In the genomic region with DNA sequence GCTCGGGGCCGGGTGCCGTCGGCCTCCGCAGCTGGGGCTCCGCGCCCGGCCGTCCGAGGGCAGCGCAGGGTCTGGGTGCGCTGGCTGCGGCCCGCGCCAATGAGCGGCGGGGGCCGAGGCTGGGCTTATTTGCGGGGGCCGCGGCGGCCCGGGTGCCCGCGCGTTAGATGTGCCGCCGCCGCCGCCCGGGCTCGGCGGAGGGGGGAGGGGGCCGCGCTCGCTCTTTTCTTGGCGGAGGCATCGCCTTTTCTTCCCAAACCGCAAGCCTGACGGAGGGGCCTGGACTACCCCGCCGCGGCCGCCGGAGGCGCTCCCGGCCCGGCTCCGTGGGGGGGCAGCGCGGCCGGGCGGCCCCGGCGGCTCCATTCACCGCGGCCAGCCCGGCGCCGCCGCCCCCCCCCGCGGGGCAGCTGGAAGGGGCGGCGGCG, we compare ENCODE assay signal across 2 cellular contexts.
TF ChIP-seq lines count a peak whose summit lies in the region.

A gene (minus strand): TSS at position 101 of the 428 bp plus-strand sequence. CDS start 278 bp downstream, outside the sequence.

TF ChIP-seq in GM23338, 12 proteins besides CTCF, POLR2A, EP300 and RAD21 (continued from another document):
- TF ChIP-seq, protein P1, sequence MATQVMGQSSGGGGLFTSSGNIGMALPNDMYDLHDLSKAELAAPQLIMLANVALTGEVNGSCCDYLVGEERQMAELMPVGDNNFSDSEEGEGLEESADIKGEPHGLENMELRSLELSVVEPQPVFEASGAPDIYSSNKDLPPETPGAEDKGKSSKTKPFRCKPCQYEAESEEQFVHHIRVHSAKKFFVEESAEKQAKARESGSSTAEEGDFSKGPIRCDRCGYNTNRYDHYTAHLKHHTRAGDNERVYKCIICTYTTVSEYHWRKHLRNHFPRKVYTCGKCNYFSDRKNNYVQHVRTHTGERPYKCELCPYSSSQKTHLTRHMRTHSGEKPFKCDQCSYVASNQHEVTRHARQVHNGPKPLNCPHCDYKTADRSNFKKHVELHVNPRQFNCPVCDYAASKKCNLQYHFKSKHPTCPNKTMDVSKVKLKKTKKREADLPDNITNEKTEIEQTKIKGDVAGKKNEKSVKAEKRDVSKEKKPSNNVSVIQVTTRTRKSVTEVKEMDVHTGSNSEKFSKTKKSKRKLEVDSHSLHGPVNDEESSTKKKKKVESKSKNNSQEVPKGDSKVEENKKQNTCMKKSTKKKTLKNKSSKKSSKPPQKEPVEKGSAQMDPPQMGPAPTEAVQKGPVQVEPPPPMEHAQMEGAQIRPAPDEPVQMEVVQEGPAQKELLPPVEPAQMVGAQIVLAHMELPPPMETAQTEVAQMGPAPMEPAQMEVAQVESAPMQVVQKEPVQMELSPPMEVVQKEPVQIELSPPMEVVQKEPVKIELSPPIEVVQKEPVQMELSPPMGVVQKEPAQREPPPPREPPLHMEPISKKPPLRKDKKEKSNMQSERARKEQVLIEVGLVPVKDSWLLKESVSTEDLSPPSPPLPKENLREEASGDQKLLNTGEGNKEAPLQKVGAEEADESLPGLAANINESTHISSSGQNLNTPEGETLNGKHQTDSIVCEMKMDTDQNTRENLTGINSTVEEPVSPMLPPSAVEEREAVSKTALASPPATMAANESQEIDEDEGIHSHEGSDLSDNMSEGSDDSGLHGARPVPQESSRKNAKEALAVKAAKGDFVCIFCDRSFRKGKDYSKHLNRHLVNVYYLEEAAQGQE (IDR thresholded peaks at IDR 0.05; ENCODE audit: unreplicated experiment), result no peak
- TF ChIP-seq ZNF331 (CRISPR knock-in tag; IDR thresholded peaks at IDR 0.05; ENCODE audit: low read depth) (no peak), POLR2AphosphoS5 (IDR thresholded peaks at IDR 0.05; ENCODE audit: low read depth) (no peak), ZNF114 (CRISPR knock-in tag; IDR thresholded peaks at IDR 0.05) (no peak), CREB1 (CRISPR knock-in tag; IDR thresholded peaks at IDR 0.05; ENCODE audit: low read depth) (no peak), NANOG (IDR thresholded peaks at IDR 0.05; ENCODE audit: borderline replicate concordance) (no peak), JUNB (IDR thresholded peaks at IDR 0.05; ENCODE audit: unreplicated experiment) (no peak)
- TF ChIP-seq, protein P2, sequence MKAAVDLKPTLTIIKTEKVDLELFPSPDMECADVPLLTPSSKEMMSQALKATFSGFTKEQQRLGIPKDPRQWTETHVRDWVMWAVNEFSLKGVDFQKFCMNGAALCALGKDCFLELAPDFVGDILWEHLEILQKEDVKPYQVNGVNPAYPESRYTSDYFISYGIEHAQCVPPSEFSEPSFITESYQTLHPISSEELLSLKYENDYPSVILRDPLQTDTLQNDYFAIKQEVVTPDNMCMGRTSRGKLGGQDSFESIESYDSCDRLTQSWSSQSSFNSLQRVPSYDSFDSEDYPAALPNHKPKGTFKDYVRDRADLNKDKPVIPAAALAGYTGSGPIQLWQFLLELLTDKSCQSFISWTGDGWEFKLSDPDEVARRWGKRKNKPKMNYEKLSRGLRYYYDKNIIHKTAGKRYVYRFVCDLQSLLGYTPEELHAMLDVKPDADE (IDR thresholded peaks at IDR 0.05), result no peak
- TF ChIP-seq, protein P3, sequence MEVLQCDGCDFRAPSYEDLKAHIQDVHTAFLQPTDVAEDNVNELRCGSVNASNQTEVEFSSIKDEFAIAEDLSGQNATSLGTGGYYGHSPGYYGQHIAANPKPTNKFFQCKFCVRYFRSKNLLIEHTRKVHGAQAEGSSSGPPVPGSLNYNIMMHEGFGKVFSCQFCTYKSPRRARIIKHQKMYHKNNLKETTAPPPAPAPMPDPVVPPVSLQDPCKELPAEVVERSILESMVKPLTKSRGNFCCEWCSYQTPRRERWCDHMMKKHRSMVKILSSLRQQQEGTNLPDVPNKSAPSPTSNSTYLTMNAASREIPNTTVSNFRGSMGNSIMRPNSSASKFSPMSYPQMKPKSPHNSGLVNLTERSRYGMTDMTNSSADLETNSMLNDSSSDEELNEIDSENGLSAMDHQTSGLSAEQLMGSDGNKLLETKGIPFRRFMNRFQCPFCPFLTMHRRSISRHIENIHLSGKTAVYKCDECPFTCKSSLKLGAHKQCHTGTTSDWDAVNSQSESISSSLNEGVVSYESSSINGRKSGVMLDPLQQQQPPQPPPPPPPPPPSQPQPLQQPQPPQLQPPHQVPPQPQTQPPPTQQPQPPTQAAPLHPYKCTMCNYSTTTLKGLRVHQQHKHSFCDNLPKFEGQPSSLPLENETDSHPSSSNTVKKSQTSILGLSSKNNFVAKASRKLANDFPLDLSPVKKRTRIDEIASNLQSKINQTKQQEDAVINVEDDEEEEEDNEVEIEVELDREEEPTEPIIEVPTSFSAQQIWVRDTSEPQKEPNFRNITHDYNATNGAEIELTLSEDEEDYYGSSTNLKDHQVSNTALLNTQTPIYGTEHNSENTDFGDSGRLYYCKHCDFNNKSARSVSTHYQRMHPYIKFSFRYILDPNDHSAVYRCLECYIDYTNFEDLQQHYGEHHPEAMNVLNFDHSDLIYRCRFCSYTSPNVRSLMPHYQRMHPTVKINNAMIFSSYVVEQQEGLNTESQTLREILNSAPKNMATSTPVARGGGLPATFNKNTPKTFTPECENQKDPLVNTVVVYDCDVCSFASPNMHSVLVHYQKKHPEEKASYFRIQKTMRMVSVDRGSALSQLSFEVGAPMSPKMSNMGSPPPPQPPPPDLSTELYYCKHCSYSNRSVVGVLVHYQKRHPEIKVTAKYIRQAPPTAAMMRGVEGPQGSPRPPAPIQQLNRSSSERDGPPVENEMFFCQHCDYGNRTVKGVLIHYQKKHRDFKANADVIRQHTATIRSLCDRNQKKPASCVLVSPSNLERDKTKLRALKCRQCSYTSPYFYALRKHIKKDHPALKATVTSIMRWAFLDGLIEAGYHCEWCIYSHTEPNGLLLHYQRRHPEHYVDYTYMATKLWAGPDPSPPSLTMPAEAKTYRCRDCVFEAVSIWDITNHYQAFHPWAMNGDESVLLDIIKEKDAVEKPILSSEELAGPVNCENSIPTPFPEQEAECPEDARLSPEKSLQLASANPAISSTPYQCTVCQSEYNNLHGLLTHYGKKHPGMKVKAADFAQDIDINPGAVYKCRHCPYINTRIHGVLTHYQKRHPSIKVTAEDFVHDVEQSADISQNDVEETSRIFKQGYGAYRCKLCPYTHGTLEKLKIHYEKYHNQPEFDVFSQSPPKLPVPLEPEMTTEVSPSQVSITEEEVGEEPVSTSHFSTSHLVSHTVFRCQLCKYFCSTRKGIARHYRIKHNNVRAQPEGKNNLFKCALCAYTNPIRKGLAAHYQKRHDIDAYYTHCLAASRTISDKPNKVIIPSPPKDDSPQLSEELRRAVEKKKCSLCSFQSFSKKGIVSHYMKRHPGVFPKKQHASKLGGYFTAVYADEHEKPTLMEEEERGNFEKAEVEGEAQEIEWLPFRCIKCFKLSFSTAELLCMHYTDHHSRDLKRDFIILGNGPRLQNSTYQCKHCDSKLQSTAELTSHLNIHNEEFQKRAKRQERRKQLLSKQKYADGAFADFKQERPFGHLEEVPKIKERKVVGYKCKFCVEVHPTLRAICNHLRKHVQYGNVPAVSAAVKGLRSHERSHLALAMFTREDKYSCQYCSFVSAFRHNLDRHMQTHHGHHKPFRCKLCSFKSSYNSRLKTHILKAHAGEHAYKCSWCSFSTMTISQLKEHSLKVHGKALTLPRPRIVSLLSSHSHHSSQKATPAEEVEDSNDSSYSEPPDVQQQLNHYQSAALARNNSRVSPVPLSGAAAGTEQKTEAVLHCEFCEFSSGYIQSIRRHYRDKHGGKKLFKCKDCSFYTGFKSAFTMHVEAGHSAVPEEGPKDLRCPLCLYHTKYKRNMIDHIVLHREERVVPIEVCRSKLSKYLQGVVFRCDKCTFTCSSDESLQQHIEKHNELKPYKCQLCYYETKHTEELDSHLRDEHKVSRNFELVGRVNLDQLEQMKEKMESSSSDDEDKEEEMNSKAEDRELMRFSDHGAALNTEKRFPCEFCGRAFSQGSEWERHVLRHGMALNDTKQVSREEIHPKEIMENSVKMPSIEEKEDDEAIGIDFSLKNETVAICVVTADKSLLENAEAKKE (CRISPR knock-in tag; IDR thresholded peaks at IDR 0.05), result no peak

TF ChIP-seq in HepG2, 621 proteins besides CTCF, POLR2A, EP300 and RAD21 (continued from another document and continues in another):
- TF ChIP-seq, protein P4, sequence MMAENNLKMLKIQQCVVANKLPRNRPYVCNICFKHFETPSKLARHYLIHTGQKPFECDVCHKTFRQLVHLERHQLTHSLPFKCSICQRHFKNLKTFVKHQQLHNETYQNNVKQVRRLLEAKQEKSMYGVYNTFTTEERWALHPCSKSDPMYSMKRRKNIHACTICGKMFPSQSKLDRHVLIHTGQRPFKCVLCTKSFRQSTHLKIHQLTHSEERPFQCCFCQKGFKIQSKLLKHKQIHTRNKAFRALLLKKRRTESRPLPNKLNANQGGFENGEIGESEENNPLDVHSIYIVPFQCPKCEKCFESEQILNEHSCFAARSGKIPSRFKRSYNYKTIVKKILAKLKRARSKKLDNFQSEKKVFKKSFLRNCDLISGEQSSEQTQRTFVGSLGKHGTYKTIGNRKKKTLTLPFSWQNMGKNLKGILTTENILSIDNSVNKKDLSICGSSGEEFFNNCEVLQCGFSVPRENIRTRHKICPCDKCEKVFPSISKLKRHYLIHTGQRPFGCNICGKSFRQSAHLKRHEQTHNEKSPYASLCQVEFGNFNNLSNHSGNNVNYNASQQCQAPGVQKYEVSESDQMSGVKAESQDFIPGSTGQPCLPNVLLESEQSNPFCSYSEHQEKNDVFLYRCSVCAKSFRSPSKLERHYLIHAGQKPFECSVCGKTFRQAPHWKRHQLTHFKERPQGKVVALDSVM (CRISPR knock-in tag; IDR thresholded peaks at IDR 0.05), result no peak
- TF ChIP-seq MAZ (IDR thresholded peaks at IDR 0.05; ENCODE audit: borderline replicate concordance, low read depth, low read length), result peak; percentile 83
- TF ChIP-seq MAZ (CRISPR knock-in tag; IDR thresholded peaks at IDR 0.05; ENCODE audit: low read depth), result peak; percentile 30; the same call in 1 of the 2 replicates
- TF ChIP-seq ZBTB8A (CRISPR knock-in tag; IDR thresholded peaks at IDR 0.05; ENCODE audit: borderline replicate concordance, low read depth), result no peak
- no peak for TF ChIP-seq GFI1 (CRISPR knock-in tag; IDR thresholded peaks at IDR 0.05; ENCODE audit: borderline replicate concordance)
- no peak for TF ChIP-seq ZNF468 (CRISPR knock-in tag; IDR thresholded peaks at IDR 0.05)
- no peak for TF ChIP-seq JARID2 (CRISPR knock-in tag; IDR thresholded peaks at IDR 0.05; ENCODE audit: insufficient replicate concordance)
- no peak for TF ChIP-seq MIER2 (CRISPR knock-in tag; IDR thresholded peaks at IDR 0.05)
- no peak for TF ChIP-seq ZNF605 (CRISPR knock-in tag; IDR thresholded peaks at IDR 0.05)
- TF ChIP-seq KMT2B (CRISPR knock-in tag; IDR thresholded peaks at IDR 0.05), result no peak
- no peak for TF ChIP-seq AHR (CRISPR knock-in tag; IDR thresholded peaks at IDR 0.05)
- TF ChIP-seq ZNF7 (CRISPR knock-in tag; IDR thresholded peaks at IDR 0.05), result no peak
- TF ChIP-seq, protein P5, sequence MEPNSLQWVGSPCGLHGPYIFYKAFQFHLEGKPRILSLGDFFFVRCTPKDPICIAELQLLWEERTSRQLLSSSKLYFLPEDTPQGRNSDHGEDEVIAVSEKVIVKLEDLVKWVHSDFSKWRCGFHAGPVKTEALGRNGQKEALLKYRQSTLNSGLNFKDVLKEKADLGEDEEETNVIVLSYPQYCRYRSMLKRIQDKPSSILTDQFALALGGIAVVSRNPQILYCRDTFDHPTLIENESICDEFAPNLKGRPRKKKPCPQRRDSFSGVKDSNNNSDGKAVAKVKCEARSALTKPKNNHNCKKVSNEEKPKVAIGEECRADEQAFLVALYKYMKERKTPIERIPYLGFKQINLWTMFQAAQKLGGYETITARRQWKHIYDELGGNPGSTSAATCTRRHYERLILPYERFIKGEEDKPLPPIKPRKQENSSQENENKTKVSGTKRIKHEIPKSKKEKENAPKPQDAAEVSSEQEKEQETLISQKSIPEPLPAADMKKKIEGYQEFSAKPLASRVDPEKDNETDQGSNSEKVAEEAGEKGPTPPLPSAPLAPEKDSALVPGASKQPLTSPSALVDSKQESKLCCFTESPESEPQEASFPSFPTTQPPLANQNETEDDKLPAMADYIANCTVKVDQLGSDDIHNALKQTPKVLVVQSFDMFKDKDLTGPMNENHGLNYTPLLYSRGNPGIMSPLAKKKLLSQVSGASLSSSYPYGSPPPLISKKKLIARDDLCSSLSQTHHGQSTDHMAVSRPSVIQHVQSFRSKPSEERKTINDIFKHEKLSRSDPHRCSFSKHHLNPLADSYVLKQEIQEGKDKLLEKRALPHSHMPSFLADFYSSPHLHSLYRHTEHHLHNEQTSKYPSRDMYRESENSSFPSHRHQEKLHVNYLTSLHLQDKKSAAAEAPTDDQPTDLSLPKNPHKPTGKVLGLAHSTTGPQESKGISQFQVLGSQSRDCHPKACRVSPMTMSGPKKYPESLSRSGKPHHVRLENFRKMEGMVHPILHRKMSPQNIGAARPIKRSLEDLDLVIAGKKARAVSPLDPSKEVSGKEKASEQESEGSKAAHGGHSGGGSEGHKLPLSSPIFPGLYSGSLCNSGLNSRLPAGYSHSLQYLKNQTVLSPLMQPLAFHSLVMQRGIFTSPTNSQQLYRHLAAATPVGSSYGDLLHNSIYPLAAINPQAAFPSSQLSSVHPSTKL (CRISPR knock-in tag; IDR thresholded peaks at IDR 0.05), result no peak
- TF ChIP-seq, protein P6, sequence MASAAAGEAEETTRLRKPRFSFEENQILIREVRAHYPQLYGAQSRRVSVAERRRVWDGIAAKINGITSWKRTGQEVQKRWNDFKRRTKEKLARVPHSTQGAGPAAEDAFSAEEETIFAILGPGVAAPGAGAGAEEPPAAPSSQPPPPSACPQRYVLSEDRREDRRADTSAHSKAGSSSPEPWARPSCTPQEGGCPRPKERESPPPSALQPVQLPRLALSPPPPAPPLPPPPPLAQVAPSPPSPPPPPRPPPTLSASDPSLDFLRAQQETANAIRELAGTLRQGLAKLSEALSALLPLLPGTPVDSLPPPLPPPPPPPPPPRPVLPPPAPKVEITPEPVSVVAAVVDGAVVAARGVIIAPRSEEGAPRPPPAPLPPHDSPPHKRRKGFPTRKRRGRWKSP (CRISPR knock-in tag; IDR thresholded peaks at IDR 0.05), result no peak
- TF ChIP-seq, protein P7, sequence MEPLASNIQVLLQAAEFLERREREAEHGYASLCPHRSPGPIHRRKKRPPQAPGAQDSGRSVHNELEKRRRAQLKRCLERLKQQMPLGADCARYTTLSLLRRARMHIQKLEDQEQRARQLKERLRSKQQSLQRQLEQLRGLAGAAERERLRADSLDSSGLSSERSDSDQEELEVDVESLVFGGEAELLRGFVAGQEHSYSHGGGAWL (CRISPR knock-in tag; IDR thresholded peaks at IDR 0.05), result no peak
- TF ChIP-seq, protein P8, sequence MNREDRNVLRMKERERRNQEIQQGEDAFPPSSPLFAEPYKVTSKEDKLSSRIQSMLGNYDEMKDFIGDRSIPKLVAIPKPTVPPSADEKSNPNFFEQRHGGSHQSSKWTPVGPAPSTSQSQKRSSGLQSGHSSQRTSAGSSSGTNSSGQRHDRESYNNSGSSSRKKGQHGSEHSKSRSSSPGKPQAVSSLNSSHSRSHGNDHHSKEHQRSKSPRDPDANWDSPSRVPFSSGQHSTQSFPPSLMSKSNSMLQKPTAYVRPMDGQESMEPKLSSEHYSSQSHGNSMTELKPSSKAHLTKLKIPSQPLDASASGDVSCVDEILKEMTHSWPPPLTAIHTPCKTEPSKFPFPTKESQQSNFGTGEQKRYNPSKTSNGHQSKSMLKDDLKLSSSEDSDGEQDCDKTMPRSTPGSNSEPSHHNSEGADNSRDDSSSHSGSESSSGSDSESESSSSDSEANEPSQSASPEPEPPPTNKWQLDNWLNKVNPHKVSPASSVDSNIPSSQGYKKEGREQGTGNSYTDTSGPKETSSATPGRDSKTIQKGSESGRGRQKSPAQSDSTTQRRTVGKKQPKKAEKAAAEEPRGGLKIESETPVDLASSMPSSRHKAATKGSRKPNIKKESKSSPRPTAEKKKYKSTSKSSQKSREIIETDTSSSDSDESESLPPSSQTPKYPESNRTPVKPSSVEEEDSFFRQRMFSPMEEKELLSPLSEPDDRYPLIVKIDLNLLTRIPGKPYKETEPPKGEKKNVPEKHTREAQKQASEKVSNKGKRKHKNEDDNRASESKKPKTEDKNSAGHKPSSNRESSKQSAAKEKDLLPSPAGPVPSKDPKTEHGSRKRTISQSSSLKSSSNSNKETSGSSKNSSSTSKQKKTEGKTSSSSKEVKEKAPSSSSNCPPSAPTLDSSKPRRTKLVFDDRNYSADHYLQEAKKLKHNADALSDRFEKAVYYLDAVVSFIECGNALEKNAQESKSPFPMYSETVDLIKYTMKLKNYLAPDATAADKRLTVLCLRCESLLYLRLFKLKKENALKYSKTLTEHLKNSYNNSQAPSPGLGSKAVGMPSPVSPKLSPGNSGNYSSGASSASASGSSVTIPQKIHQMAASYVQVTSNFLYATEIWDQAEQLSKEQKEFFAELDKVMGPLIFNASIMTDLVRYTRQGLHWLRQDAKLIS (CRISPR knock-in tag; IDR thresholded peaks at IDR 0.05), result no peak
- no peak for TF ChIP-seq ATRX (CRISPR knock-in tag; IDR thresholded peaks at IDR 0.05; ENCODE audit: borderline replicate concordance)
